ENCODE assay signal across 2 cellular contexts in the genomic region with DNA sequence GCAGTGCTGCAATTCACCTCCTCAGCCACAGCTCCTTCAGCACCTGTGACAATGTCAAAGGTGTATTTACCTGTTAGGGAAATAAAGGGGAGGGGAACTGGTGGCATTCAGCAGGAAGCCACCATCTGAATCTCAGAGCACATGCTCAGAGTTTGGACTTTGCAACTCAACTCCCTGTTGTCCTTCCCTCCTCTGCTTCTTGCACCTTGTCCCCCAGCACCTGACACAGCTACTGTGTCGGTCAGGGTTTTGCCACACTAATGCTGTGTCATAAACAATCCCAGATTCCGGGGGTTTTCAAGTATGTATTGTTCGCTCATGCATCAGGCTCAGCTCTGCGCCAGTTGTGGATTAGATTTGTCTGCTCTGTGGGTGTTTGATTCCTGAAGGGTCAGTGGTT.
TF ChIP-seq lines count a peak whose summit lies in the region.

No MANE protein-coding gene starts in this region.

TF ChIP-seq in HepG2, 621 proteins besides CTCF, POLR2A, EP300 and RAD21:
- TF ChIP-seq ELF3 (CRISPR knock-in tag; IDR thresholded peaks at IDR 0.05) (0 out of 2 replicates have a peak, but pooled peaks have one; percentile 23), MYC (CRISPR knock-in tag; IDR thresholded peaks at IDR 0.05; ENCODE audit: borderline replicate concordance) (peak; percentile 41; the same call in 1 of the 2 replicates), RBAK (CRISPR knock-in tag; IDR thresholded peaks at IDR 0.05) (peak; percentile 96), MED1 (CRISPR knock-in tag; IDR thresholded peaks at IDR 0.05) (0 out of 2 replicates have a peak, but pooled peaks have one; percentile 14), ZNF382 (CRISPR knock-in tag; IDR thresholded peaks at IDR 0.05; ENCODE audit: borderline replicate concordance) (no peak), HNF4G (IDR thresholded peaks at IDR 0.05; ENCODE audit: borderline replicate concordance, low read depth, low read length) (peak; percentile 48; the same call in 1 of the 2 replicates), HNF4G (CRISPR knock-in tag; IDR thresholded peaks at IDR 0.05; ENCODE audit: borderline replicate concordance, low read depth) (no peak; the same call in 1 of the 2 replicates), SMARCC2 (IDR thresholded peaks at IDR 0.05) (no peak), HNF4A (CRISPR knock-in tag; IDR thresholded peaks at IDR 0.05) (peak; percentile 87), ZNF264 (CRISPR knock-in tag; IDR thresholded peaks at IDR 0.05) (no peak), GABPA (IDR thresholded peaks at IDR 0.05; ENCODE audit: low read depth, low read length) (no peak), GABPA (CRISPR knock-in tag; IDR thresholded peaks at IDR 0.05; ENCODE audit: low read depth) (0 out of 2 replicates have a peak, but pooled peaks have one; percentile 28)
- TF ChIP-seq, protein P1, sequence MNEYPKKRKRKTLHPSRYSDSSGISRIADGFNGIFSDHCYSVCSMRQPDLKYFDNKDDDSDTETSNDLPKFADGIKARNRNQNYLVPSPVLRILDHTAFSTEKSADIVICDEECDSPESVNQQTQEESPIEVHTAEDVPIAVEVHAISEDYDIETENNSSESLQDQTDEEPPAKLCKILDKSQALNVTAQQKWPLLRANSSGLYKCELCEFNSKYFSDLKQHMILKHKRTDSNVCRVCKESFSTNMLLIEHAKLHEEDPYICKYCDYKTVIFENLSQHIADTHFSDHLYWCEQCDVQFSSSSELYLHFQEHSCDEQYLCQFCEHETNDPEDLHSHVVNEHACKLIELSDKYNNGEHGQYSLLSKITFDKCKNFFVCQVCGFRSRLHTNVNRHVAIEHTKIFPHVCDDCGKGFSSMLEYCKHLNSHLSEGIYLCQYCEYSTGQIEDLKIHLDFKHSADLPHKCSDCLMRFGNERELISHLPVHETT (CRISPR knock-in tag; conservative IDR thresholded peaks at IDR 0.05), result no peak
- TF ChIP-seq, protein P2, sequence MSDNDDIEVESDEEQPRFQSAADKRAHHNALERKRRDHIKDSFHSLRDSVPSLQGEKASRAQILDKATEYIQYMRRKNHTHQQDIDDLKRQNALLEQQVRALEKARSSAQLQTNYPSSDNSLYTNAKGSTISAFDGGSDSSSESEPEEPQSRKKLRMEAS (IDR thresholded peaks at IDR 0.05), result peak; percentile 64; the same call in 1 of the 2 replicates

TF ChIP-seq in H1, 55 proteins besides CTCF, POLR2A, EP300 and RAD21:
- TF ChIP-seq JUND (IDR thresholded peaks at IDR 0.05; ENCODE audit: low read length) (no peak), ASH2L (IDR thresholded peaks at IDR 0.05; ENCODE audit: low read length) (no peak), FOSL1 (IDR thresholded peaks at IDR 0.05; ENCODE audit: insufficient read depth, low read depth, low read length) (no peak), EZH2 (IDR thresholded peaks at IDR 0.05; ENCODE audit: low read depth, low read length, severe bottlenecking) (no peak), TAF7 (optimal IDR thresholded peaks at IDR 0.05; ENCODE audit: borderline replicate concordance, low read depth, low read length) (no peak), KDM4A (IDR thresholded peaks at IDR 0.05; ENCODE audit: low read depth, low read length, severe bottlenecking) (no peak), NANOG (IDR thresholded peaks at IDR 0.05; ENCODE audit: insufficient read depth, low read depth, low read length, poor library complexity, severe bottlenecking) (no peak), POU5F1 (IDR thresholded peaks at IDR 0.05; ENCODE audit: low read depth, low read length) (no peak), GTF2F1 (IDR thresholded peaks at IDR 0.05; ENCODE audit: borderline replicate concordance, low read depth, low read length) (no peak), CHD1 (IDR thresholded peaks at IDR 0.05; ENCODE audit: low read depth, low read length) (no peak)
- TF ChIP-seq, protein P3, sequence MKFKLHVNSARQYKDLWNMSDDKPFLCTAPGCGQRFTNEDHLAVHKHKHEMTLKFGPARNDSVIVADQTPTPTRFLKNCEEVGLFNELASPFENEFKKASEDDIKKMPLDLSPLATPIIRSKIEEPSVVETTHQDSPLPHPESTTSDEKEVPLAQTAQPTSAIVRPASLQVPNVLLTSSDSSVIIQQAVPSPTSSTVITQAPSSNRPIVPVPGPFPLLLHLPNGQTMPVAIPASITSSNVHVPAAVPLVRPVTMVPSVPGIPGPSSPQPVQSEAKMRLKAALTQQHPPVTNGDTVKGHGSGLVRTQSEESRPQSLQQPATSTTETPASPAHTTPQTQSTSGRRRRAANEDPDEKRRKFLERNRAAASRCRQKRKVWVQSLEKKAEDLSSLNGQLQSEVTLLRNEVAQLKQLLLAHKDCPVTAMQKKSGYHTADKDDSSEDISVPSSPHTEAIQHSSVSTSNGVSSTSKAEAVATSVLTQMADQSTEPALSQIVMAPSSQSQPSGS (IDR thresholded peaks at IDR 0.05; ENCODE audit: low read length), result no peak
